8 cellular contexts compared by ENCODE assay signal in genomic region chr2:98508690-98509054, GRCh38.
A peak's percentile ranks its signal among the peaks of the same experiment; 100 is the strongest.
DNase-seq lines count a peak whose midpoint lies in the region; ATAC-seq and TF ChIP-seq lines count a peak whose summit lies in the region.

No MANE protein-coding gene starts in this region.

- peaks cover 42 to 51% of the 10 kb centered on the region in 2 donors for H3K36me3 Mint-ChIP-seq in CD14-positive monocyte
- H3K36me3 Mint-ChIP-seq in central memory CD8-positive, alpha-beta T cell (ENCODE audit: insufficient read depth) = peaks cover 16% of the 10 kb centered on the region

- intact Hi-C loops in CD14-positive monocyte (cut with micrococcal nuclease) = loop anchor here in 1 of 2 donors (5.0 kb wide), 1 partner anchor 46 kb away; no protein-coding TSS in a partner anchor
- intact Hi-C loops in posterior vena cava (cut with DNase I) = no loop called here

- no peaks in the 10 kb centered on the region for H3K9me3 Mint-ChIP-seq in CD14-positive monocyte
- H3K9me3 Mint-ChIP-seq in central memory CD8-positive, alpha-beta T cell = no peaks in the 10 kb centered on the region

- ATAC-seq in central memory CD8-positive, alpha-beta T cell (replicated peaks; ENCODE audit: extremely low read depth, poor library complexity, severe bottlenecking) = peak; percentile 44
- no peak for ATAC-seq in HG03135 (IDR thresholded peaks at IDR 0.05; ENCODE audit: unreplicated experiment)
- no peak for ATAC-seq in HG03469 (IDR thresholded peaks at IDR 0.05; ENCODE audit: unreplicated experiment)

- DNase-seq in CD14-positive monocyte (ENCODE audit: low spot score) (peak; percentile 92), posterior vena cava (ENCODE audit: low spot score) (peak; percentile 90), EL (no peak), NCI-H2029 (lab: John Stamatoyannopoulos, UW) (no peak)
- peak; percentile 39 for DNase-seq in activated CD4-positive, alpha-beta T cell treated with anti-CD3 and anti-CD28 coated beads for 1 hour
- DNase-seq in central memory CD8-positive, alpha-beta T cell (ENCODE audit: low spot score in 2 of 2) = no peak

- H3K4me3 Mint-ChIP-seq in CD14-positive monocyte = peak overlapping the region; percentile 62 to 85
- H3K4me3 Mint-ChIP-seq in central memory CD8-positive, alpha-beta T cell = no peak overlapping the region

- peaks cover 83% of the 10 kb centered on the region for H3K4me1 Mint-ChIP-seq in CD14-positive monocyte
- peaks cover 91% of the 10 kb centered on the region for H3K4me1 Mint-ChIP-seq in central memory CD8-positive, alpha-beta T cell

- peak overlapping the region; percentile 99 to 100 (median 100) for H3K27ac Mint-ChIP-seq in CD14-positive monocyte
- peak overlapping the region; percentile 41 for H3K27ac Mint-ChIP-seq in central memory CD8-positive, alpha-beta T cell (ENCODE audit: low read depth)

- peaks cover 0 to 3% (median 1%) of the 10 kb centered on the region in 3 donors for H3K27me3 Mint-ChIP-seq in CD14-positive monocyte (ENCODE audit: low read depth in 3 of 3)
- H3K27me3 Mint-ChIP-seq in central memory CD8-positive, alpha-beta T cell = no peaks in the 10 kb centered on the region

- no peak for TF ChIP-seq CTCF in CD14-positive monocyte (IDR thresholded peaks at IDR 0.05)

Comparison
In these comparisons a context has a peak if more than half of its experiments do, and no peak if none do; other contexts are left out.
1. DNase-seq: peak in CD14-positive monocyte (single experiment), activated CD4-positive, alpha-beta T cell treated with anti-CD3 and anti-CD28 coated beads for 1 hour (single experiment) and posterior vena cava (single experiment); none in central memory CD8-positive, alpha-beta T cell (0 of 2), EL (single experiment) and NCI-H2029 (single experiment).